15 cellular contexts compared by ENCODE assay signal in genomic region chr7:8442295-8442813, GRCh38. TPM values are rescaled to one million over a fixed set of nuclear protein-coding genes. Genes with fewer than 3 reads are reported as not detected.
A peak's percentile ranks its signal among the peaks of the same experiment; 100 is the strongest.
DNase-seq lines count a peak whose midpoint lies in the region; ATAC-seq, FAIRE-seq and TF ChIP-seq lines count a peak whose summit lies in the region.
"Had no signal": no experiment of that assay in that cellular context is flagged by ENCODE, and none has a peak within 500 bp of the region (broad histone marks: within the 10 kb centered on the region; RNA-seq: fewer than 3 reads in every experiment).

No MANE protein-coding gene starts in this region.

- no peaks in the 10 kb centered on the region for H3K4me1 Mint-ChIP-seq in T-helper 17 cell

- H3K4me3 Mint-ChIP-seq in T-helper 17 cell, result peak overlapping the region; percentile 2
- H3K4me3 Mint-ChIP-seq: activated B cell treated with CpG ODN at 0.5 μM for 24 hours had no signal

- peaks cover 5% of the 10 kb centered on the region for H3K9me3 ChIP-seq in T-helper 17 cell (ENCODE audit: control insufficient read depth, low read length, poor library complexity, severe bottlenecking)

- no peak for TF ChIP-seq POLR2A in GM12892 (IDR thresholded peaks at IDR 0.05; ENCODE audit: low read depth, low read length)

- FAIRE-seq in RCC 7860 (lab: Jason Lieb, UNC), result no peak
- FAIRE-seq in GM12892 (lab: Jason Lieb, UNC), result no peak

- ATAC-seq in GM19395 (IDR thresholded peaks at IDR 0.05; ENCODE audit: unreplicated experiment), result peak; percentile 30
- no peak for ATAC-seq in T-helper 17 cell
- ATAC-seq: PC-3 had no signal

- H3K27ac Mint-ChIP-seq in T-helper 17 cell, result no peak overlapping the region
- H3K27ac Mint-ChIP-seq: activated B cell treated with CpG ODN at 0.5 μM for 24 hours had no signal

- DNase-seq in COLO668 (lab: John Stamatoyannopoulos, UW; ENCODE audit: unreplicated experiment), result peak; percentile 89
- no peak for DNase-seq in T-helper 17 cell
- DNase-seq in left kidney (ENCODE audit: low read depth, low spot score), result peak; percentile 14
- DNase-seq in COLO829 (ENCODE audit: low spot score), result no peak
- DNase-seq in RCC 7860 (ENCODE audit: low spot score), result no peak
- DNase-seq in anterior cingulate cortex (lab: John Stamatoyannopoulos, UW), result no peak
- no peak for DNase-seq in GM12892 (ENCODE audit: insufficient read length)
- DNase-seq: activated B cell treated with CpG ODN at 0.5 μM for 24 hours; effector CD4-positive, alpha-beta T cell; NCI-H1105; PC-3 had no signal

- no peaks in the 10 kb centered on the region for H3K36me3 Mint-ChIP-seq in T-helper 17 cell (ENCODE audit: low read depth)

- peaks cover 76% of the 10 kb centered on the region for H3K27me3 Mint-ChIP-seq in T-helper 17 cell

RNA-seq across cellular contexts. Expression of gene NXPH1, which starts 8.9 kb away (rescaled TPM):
- not detected for total RNA-seq in T-helper 17 cell
- not detected for polyA plus RNA-seq in GM12892 (2012; ENCODE audit: missing spikeins)
- total RNA-seq: activated B cell treated with CpG ODN at 0.5 μM for 24 hours, mononuclear cell, PC-3, ureter had no signal
- polyA plus RNA-seq: immature natural killer cell had no signal

Comparison
In these comparisons a context has a peak if more than half of its experiments do, and no peak if none do; other contexts are left out.
1. DNase-seq: peak in COLO668 (single experiment) and left kidney (single experiment); none in T-helper 17 cell (0 of 3), COLO829 (single experiment), RCC 7860 (single experiment), anterior cingulate cortex (0 of 58) and GM12892 (single experiment).